19 cellular contexts compared by ENCODE assay signal in the genomic region with DNA sequence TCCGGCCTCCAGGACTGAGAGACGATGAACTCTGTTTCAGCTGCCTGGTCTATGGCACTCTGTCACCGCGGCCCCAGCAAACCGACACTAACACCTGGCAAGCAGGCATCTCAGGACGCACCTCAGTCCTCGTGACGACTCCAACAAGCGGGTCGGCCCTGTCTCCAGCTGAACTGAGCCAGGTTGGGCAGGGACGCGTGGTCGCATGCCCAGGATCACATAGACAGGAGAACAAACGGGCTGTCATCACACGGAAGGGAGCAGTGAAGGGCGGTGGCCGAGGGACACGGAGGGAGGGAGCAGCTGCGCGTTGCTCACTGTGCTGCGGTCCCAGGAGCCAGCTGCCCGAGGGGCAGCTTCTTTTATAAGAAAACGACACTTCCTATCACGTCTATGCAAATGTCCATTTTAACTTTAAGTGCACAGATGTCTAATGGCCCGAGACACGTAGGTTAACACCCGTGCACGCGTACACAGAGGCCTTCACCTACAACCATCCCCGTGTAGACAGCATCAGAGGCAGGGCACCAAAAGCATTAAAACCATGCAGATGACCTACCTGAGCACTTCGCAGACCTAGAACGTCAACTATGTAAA. TPM values are rescaled to one million over a fixed set of nuclear protein-coding genes. Genes with fewer than 3 reads are reported as not detected.
DNase-seq lines count a peak whose midpoint lies in the region; ATAC-seq lines count a peak whose summit lies in the region.
"Had no signal": no experiment of that assay in that cellular context is flagged by ENCODE, and none has a peak within 500 bp of the region (broad histone marks: within the 10 kb centered on the region; RNA-seq: fewer than 3 reads in every experiment).

No MANE protein-coding gene starts in this region.

- intact Hi-C loops in activated CD4-positive, alpha-beta T cell treated with anti-CD3 and anti-CD28 coated beads, Interleukin-2, amount 10 ng/mL, durations not matched to agents 24 days and 14 days (cut with micrococcal nuclease) = no loop called here

- H3K27ac Mint-ChIP-seq in activated CD4-positive, alpha-beta T cell treated with anti-CD3 and anti-CD28 coated beads, Interleukin-2, amount 10 ng/mL, durations not matched to agents 24 days and 14 days = peak overlapping the region; percentile 29
- peak overlapping the region; percentile 94 for H3K27ac Mint-ChIP-seq in activated T-helper 17 cell treated with anti-CD3 and anti-CD28 coated beads, Interleukin-2, amount 50 U/mL, for 72 hours
- peak overlapping the region in 4 of 6 donors; percentile 28 to 80 (median 68) for H3K27ac Mint-ChIP-seq in immature natural killer cell

- no peaks in the 10 kb centered on the region for H3K9me3 Mint-ChIP-seq in activated CD4-positive, alpha-beta T cell treated with anti-CD3 and anti-CD28 coated beads, Interleukin-2, amount 10 ng/mL, durations not matched to agents 24 days and 14 days
- H3K9me3 Mint-ChIP-seq in activated T-helper 17 cell treated with anti-CD3 and anti-CD28 coated beads, Interleukin-2, amount 50 U/mL, for 72 hours = no peaks in the 10 kb centered on the region
- H3K9me3 Mint-ChIP-seq in immature natural killer cell = no peaks in the 10 kb centered on the region
- H3K9me3 Mint-ChIP-seq: effector memory CD8-positive, alpha-beta T cell had no signal

- peaks cover 27% of the 10 kb centered on the region for H3K4me1 Mint-ChIP-seq in activated CD4-positive, alpha-beta T cell treated with anti-CD3 and anti-CD28 coated beads, Interleukin-2, amount 10 ng/mL, durations not matched to agents 24 days and 14 days
- H3K4me1 Mint-ChIP-seq in activated T-helper 17 cell treated with anti-CD3 and anti-CD28 coated beads, Interleukin-2, amount 50 U/mL, for 72 hours = peaks cover 24% of the 10 kb centered on the region
- H3K4me1 Mint-ChIP-seq in immature natural killer cell = peaks cover 29 to 37% of the 10 kb centered on the region in 2 donors

- ATAC-seq in activated T-helper 17 cell treated with anti-CD3 and anti-CD28 coated beads, Interleukin-2, amount 50 U/mL, for 72 hours (replicated peaks) = no peak
- ATAC-seq in HG02759 (IDR thresholded peaks at IDR 0.05; ENCODE audit: unreplicated experiment) (no peak), GM21529 (IDR thresholded peaks at IDR 0.05; ENCODE audit: unreplicated experiment) (no peak)
- ATAC-seq: effector memory CD8-positive, alpha-beta T cell; mucosa of descending colon had no signal

- no peak overlapping the region for H3K4me3 Mint-ChIP-seq in activated CD4-positive, alpha-beta T cell treated with anti-CD3 and anti-CD28 coated beads, Interleukin-2, amount 10 ng/mL, durations not matched to agents 24 days and 14 days
- H3K4me3 Mint-ChIP-seq in activated T-helper 17 cell treated with anti-CD3 and anti-CD28 coated beads, Interleukin-2, amount 50 U/mL, for 72 hours = no peak overlapping the region
- peak overlapping the region in 1 of 5 donors; percentile 8 for H3K4me3 Mint-ChIP-seq in immature natural killer cell

- H3K27ac ChIP-seq in substantia nigra (ENCODE audit: low read depth, low read length, poor library complexity, severe bottlenecking) = peak overlapping the region; percentile 49
- H3K27ac ChIP-seq: brain microvascular endothelial cell, GM23248 had no signal

- peaks cover 21% of the 10 kb centered on the region for H3K36me3 Mint-ChIP-seq in activated CD4-positive, alpha-beta T cell treated with anti-CD3 and anti-CD28 coated beads, Interleukin-2, amount 10 ng/mL, durations not matched to agents 24 days and 14 days (ENCODE audit: low read depth)
- peaks cover 20% of the 10 kb centered on the region for H3K36me3 Mint-ChIP-seq in activated T-helper 17 cell treated with anti-CD3 and anti-CD28 coated beads, Interleukin-2, amount 50 U/mL, for 72 hours (ENCODE audit: low read depth)
- H3K36me3 Mint-ChIP-seq in immature natural killer cell = no peaks in the 10 kb centered on the region

- no peaks in the 10 kb centered on the region for H3K27me3 Mint-ChIP-seq in activated CD4-positive, alpha-beta T cell treated with anti-CD3 and anti-CD28 coated beads, Interleukin-2, amount 10 ng/mL, durations not matched to agents 24 days and 14 days
- no peaks in the 10 kb centered on the region for H3K27me3 Mint-ChIP-seq in activated T-helper 17 cell treated with anti-CD3 and anti-CD28 coated beads, Interleukin-2, amount 50 U/mL, for 72 hours
- peaks cover 0 to 7% (median 2%) of the 10 kb centered on the region in 3 donors for H3K27me3 Mint-ChIP-seq in immature natural killer cell (ENCODE audit: low read depth in 3 of 3)
- H3K27me3 Mint-ChIP-seq: effector memory CD8-positive, alpha-beta T cell had no signal

- no peak for DNase-seq in activated CD4-positive, alpha-beta T cell treated with anti-CD3 and anti-CD28 coated beads, Interleukin-2, amount 10 ng/mL, durations not matched to agents 24 days and 14 days
- no peak for DNase-seq in activated CD4-positive, alpha-beta T cell treated with anti-CD3 and anti-CD28 coated beads for 48 hours
- DNase-seq in immature natural killer cell (no peak), substantia nigra (lab: John Stamatoyannopoulos, UW) (no peak), NCI-H1105 treated with DMSO at 0.1 percent for 48 hours (lab: John Stamatoyannopoulos, UW) (no peak)
- DNase-seq: activated CD4-positive, alpha-beta T cell treated with anti-CD3 and anti-CD28 coated beads, Interleukin-2, amount 50 U/mL, for 48 hours; activated effector memory CD4-positive, alpha-beta T cell treated with Interleukin-2 at 50 U/mL for 16 hours; brain microvascular endothelial cell; effector memory CD8-positive, alpha-beta T cell; GDM1; GM23248; KBM-7; mucosa of descending colon; NCI-H146; NCI-H524; stimulated activated CD4-positive, alpha-beta T cell treated with anti-CD3 and anti-CD28 coated beads, Interleukin-2, amount 100 ng/mL, for 48 hours had no signal

RNA-seq across cellular contexts. Expression of a gene that starts 8.9 kb away (rescaled TPM):
- total RNA-seq in activated CD4-positive, alpha-beta T cell treated with anti-CD3 and anti-CD28 coated beads, Interleukin-2, amount 10 ng/mL, durations not matched to agents 24 days and 14 days = 73.3 and 76.9 TPM in 2 replicates
- total RNA-seq in activated T-helper 17 cell treated with anti-CD3 and anti-CD28 coated beads, Interleukin-2, amount 50 U/mL, for 72 hours = 10 to 100 TPM; 39.5 to 77.0 TPM
- polyA plus RNA-seq in immature natural killer cell = 10 to 100 TPM; 32.1 to 47.6 (median 34.3) TPM

RNA-seq across cellular contexts. Expression of a gene that starts 11.1 kb away (rescaled TPM):
- 200 and 207 TPM in 2 replicates for total RNA-seq in activated CD4-positive, alpha-beta T cell treated with anti-CD3 and anti-CD28 coated beads, Interleukin-2, amount 10 ng/mL, durations not matched to agents 24 days and 14 days
- 100 to 1,000 TPM in 1 of 2 donors, 10 to 100 TPM in 1; 70.4 to 156 TPM for total RNA-seq in activated T-helper 17 cell treated with anti-CD3 and anti-CD28 coated beads, Interleukin-2, amount 50 U/mL, for 72 hours
- 10 to 100 TPM; 20.0 to 39.9 (median 31.6) TPM for polyA plus RNA-seq in immature natural killer cell

RNA-seq across cellular contexts. Expression of a gene that starts 34.4 kb away (rescaled TPM):
- total RNA-seq in activated CD4-positive, alpha-beta T cell treated with anti-CD3 and anti-CD28 coated beads, Interleukin-2, amount 10 ng/mL, durations not matched to agents 24 days and 14 days = 48.8 and 52.2 TPM in 2 replicates
- total RNA-seq in activated T-helper 17 cell treated with anti-CD3 and anti-CD28 coated beads, Interleukin-2, amount 50 U/mL, for 72 hours = 10 to 100 TPM; 13.4 to 47.8 TPM
- polyA plus RNA-seq in immature natural killer cell = 10 to 100 TPM; 43.8 to 63.7 (median 46.8) TPM

RNA-seq across cellular contexts. Expression of a gene that starts 45.5 kb away (rescaled TPM):
- total RNA-seq in activated CD4-positive, alpha-beta T cell treated with anti-CD3 and anti-CD28 coated beads, Interleukin-2, amount 10 ng/mL, durations not matched to agents 24 days and 14 days = 1.9 and 2.1 TPM in 2 replicates
- total RNA-seq in activated T-helper 17 cell treated with anti-CD3 and anti-CD28 coated beads, Interleukin-2, amount 50 U/mL, for 72 hours = 1 to 10 TPM in 1 of 2 donors, under 1 TPM in 1; 0.65 to 1.7 TPM
- 1 to 10 TPM in 1 of 3 donors, under 1 TPM in 1, not detected in 1; 0.87 to 4.1 TPM for polyA plus RNA-seq in immature natural killer cell

RNA-seq across cellular contexts. Expression of a gene that starts 53.0 kb away (rescaled TPM):
- 0.16 TPM in 1 of 2 replicates, not detected in the other for total RNA-seq in activated CD4-positive, alpha-beta T cell treated with anti-CD3 and anti-CD28 coated beads, Interleukin-2, amount 10 ng/mL, durations not matched to agents 24 days and 14 days
- total RNA-seq in activated T-helper 17 cell treated with anti-CD3 and anti-CD28 coated beads, Interleukin-2, amount 50 U/mL, for 72 hours = under 1 TPM in 1 of 2 donors, not detected in 1; 0.61 TPM
- polyA plus RNA-seq in immature natural killer cell = not detected

Comparison
In these comparisons a context has a peak if more than half of its experiments do, and no peak if none do; other contexts are left out.
1. H3K27ac Mint-ChIP-seq: peak in every context shown above with its lines; median percentile 94 in activated T-helper 17 cell treated with anti-CD3 and anti-CD28 coated beads, Interleukin-2, amount 50 U/mL, for 72 hours; 68 in immature natural killer cell; 29 in activated CD4-positive, alpha-beta T cell treated with anti-CD3 and anti-CD28 coated beads, Interleukin-2, amount 10 ng/mL, durations not matched to agents 24 days and 14 days.